21 cellular contexts compared by ENCODE assay signal in the genomic region with DNA sequence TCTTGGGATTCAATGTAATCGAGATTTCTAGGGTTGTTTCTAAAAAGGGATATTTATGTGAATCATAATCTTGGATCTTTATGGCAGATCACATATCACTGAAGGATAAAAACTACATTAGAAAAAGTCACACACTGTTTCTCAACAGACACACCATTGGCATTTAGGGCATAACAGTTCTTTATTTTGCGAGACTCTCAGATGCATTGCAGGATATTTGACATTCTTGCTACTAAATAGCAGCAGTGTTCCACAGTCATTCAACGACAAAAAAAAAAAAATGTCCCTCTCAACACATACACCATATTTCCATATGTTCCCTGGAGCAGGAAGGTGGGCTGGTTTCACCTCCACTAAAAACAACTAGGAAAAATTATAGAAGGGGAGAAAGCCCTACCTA.
"Had no signal": no experiment of that assay in that cellular context is flagged by ENCODE, and none has a peak within 500 bp of the region (broad histone marks: within the 10 kb centered on the region; RNA-seq: fewer than 3 reads in every experiment).

No MANE protein-coding gene starts in this region.

- H3K27me3 ChIP-seq: SJSA1 had no signal

- DNase-seq: KBM-7, MV-4-11, NCI-H1048, NCI-H1105, NCI-H1417, NCI-H1436 treated with DMSO at 0.1 percent for 48 hours, NCI-H1694, NCI-H187 treated with DMSO at 0.1 percent for 48 hours, NCI-H2081, NCI-H2107, NCI-H2171, NCI-H226, NCI-H446, NCI-H510A, NCI-H524 treated with DMSO at 0.1 percent for 48 hours, NCI-H69, NCI-H774, Right ventricle myocardium superior, RPMI8226, SIG-M5 had no signal

- H3K36me3 ChIP-seq: SJSA1 had no signal

- H3K4me3 ChIP-seq: SJSA1 had no signal

- H3K9me3 ChIP-seq: SJSA1 had no signal

- H3K27ac ChIP-seq: SJSA1 had no signal

- H3K4me1 ChIP-seq: SJSA1 had no signal
